ENCODE assay signal across 8 cellular contexts in genomic region chr16:28326881-28327610, GRCh38. TPM values are rescaled to one million over a fixed set of nuclear protein-coding genes. Genes with fewer than 3 reads are reported as not detected.
DNase-seq lines count a peak whose midpoint lies in the region; ATAC-seq, FAIRE-seq and TF ChIP-seq lines count a peak whose summit lies in the region.

No MANE protein-coding gene starts in this region.

- 52 to 59% (median 55%) methylated on average over 12 of the region's 12 CpGs for WGBS in stomach, 5 donors

- intact Hi-C loops in stomach (cut with DNase I; ENCODE audit: low total_unique reads) = no loop called here

- no peaks in the 10 kb centered on the region for H3K4me1 ChIP-seq in stomach

- TF ChIP-seq CTCF in epithelial cell of esophagus (IDR thresholded peaks at IDR 0.05; ENCODE audit: insufficient read depth, low read depth, low read length, missing control alignments) (peak; percentile 64), stomach (IDR thresholded peaks at IDR 0.05) (peak in 5 of 7 experiments; percentile 30 to 75 (median 45))

- no peak overlapping the region for H3K27ac ChIP-seq in stomach

- FAIRE-seq in GM12892 (lab: Jason Lieb, UNC) = no peak

- H3K4me3 Mint-ChIP-seq in naive thymus-derived CD8-positive, alpha-beta T cell = no peak overlapping the region

- H3K36me3 Mint-ChIP-seq in naive thymus-derived CD8-positive, alpha-beta T cell = peaks cover 0 to 5% (median 0%) of the 10 kb centered on the region in 3 donors

- no peak for TF ChIP-seq EP300 in stomach (IDR thresholded peaks at IDR 0.05)

- H3K9me3 Mint-ChIP-seq in naive thymus-derived CD8-positive, alpha-beta T cell = no peaks in the 10 kb centered on the region

- H3K36me3 ChIP-seq in stomach = no peaks in the 10 kb centered on the region

- TF ChIP-seq POLR2A in GM12892 (IDR thresholded peaks at IDR 0.05; ENCODE audit: low read depth, low read length) (no peak), stomach (IDR thresholded peaks at IDR 0.05) (no peak)

- ATAC-seq in naive thymus-derived CD8-positive, alpha-beta T cell = peak; percentile 89 to 92
- no peak for ATAC-seq in HG02981 (IDR thresholded peaks at IDR 0.05; ENCODE audit: unreplicated experiment)

- no peaks in the 10 kb centered on the region for H3K9me3 ChIP-seq in stomach

- peak; percentile 66 for DNase-seq in 8988T
- peak; percentile 70 for DNase-seq in GM12892 (ENCODE audit: insufficient read length)
- peak; percentile 76 for DNase-seq in NCI-H82 (lab: John Stamatoyannopoulos, UW)
- peak; percentile 87 for DNase-seq in activated CD8-positive, alpha-beta memory T cell treated with anti-CD3 and anti-CD28 coated beads for 24 hours
- DNase-seq in epithelial cell of esophagus (ENCODE audit: low read depth) = peak; percentile 54
- DNase-seq in naive thymus-derived CD8-positive, alpha-beta T cell = peak; percentile 25 to 80 (median 65)
- peak; percentile 67 for DNase-seq in stomach

- H3K27me3 ChIP-seq in stomach = no peaks in the 10 kb centered on the region

- POLR2A ChIA-PET in naive thymus-derived CD8-positive, alpha-beta T cell (lab: Charles Lee) = interaction anchor here (0.8 kb wide), 1 partner anchor 48 kb away, joined by 4 read pairs; no protein-coding TSS in a partner anchor

- H3K4me1 Mint-ChIP-seq in naive thymus-derived CD8-positive, alpha-beta T cell = peaks cover 5 to 16% (median 9%) of the 10 kb centered on the region in 4 donors

- H3K4me3 ChIP-seq in epithelial cell of esophagus (ENCODE audit: low read length) (no peak overlapping the region), stomach (no peak overlapping the region)

- H3K27ac Mint-ChIP-seq in naive thymus-derived CD8-positive, alpha-beta T cell = peak overlapping the region in 7 of 10 donors; percentile 33 to 91 (median 61)

- H3K27me3 Mint-ChIP-seq in naive thymus-derived CD8-positive, alpha-beta T cell = no peaks in the 10 kb centered on the region

RNA-seq across cellular contexts. Expression of gene SBK1, which starts 34.7 kb away (rescaled TPM):
- 0.13 TPM for polyA plus RNA-seq in GM12892 (2012; ENCODE audit: missing spikeins)
- 10 to 100 TPM; 20.6 to 21.3 TPM for total RNA-seq in naive thymus-derived CD8-positive, alpha-beta T cell
- polyA plus RNA-seq in naive thymus-derived CD8-positive, alpha-beta T cell = 10 to 100 TPM in 1 of 3 donors, 1 to 10 TPM in 2; 5.7 to 19.9 (median 7.4) TPM
- total RNA-seq in stomach = 1 to 10 TPM in 1 of 5 donors, under 1 TPM in 3, not detected in 1; 0.37 to 2.0 (median 0.74) TPM
- polyA plus RNA-seq in stomach = under 1 TPM; 0.31 to 0.87 (median 0.63) TPM

RNA-seq across cellular contexts. Expression of gene NPIPB6, which starts 36.3 kb away (rescaled TPM):
- polyA plus RNA-seq in GM12892 (2012; ENCODE audit: missing spikeins) = 2.9 TPM
- 1 to 10 TPM; 6.1 to 6.9 TPM for total RNA-seq in naive thymus-derived CD8-positive, alpha-beta T cell
- under 1 TPM in 1 of 3 donors, not detected in 2; 0.35 TPM for polyA plus RNA-seq in naive thymus-derived CD8-positive, alpha-beta T cell
- total RNA-seq in stomach = 1 to 10 TPM in 2 of 5 donors, not detected in 3; 2.3 to 6.8 TPM
- 1 to 10 TPM in 1 of 3 donors, not detected in 2; 1.8 TPM for polyA plus RNA-seq in stomach

Comparison
In these comparisons a context has a peak if more than half of its experiments do, and no peak if none do; other contexts are left out.
1. RNA of gene SBK1, which starts 34.7 kb away (total RNA-seq): 20.6 to 21.3 TPM in naive thymus-derived CD8-positive, alpha-beta T cell; 0.37 to 2.0 TPM in stomach; every median in the first group is over 4 times any median in the second.
2. Peak in every context shown above with its lines, with median percentiles within 50 percentile points of each other: DNase-seq.